11 cellular contexts compared by ENCODE assay signal in the genomic region with DNA sequence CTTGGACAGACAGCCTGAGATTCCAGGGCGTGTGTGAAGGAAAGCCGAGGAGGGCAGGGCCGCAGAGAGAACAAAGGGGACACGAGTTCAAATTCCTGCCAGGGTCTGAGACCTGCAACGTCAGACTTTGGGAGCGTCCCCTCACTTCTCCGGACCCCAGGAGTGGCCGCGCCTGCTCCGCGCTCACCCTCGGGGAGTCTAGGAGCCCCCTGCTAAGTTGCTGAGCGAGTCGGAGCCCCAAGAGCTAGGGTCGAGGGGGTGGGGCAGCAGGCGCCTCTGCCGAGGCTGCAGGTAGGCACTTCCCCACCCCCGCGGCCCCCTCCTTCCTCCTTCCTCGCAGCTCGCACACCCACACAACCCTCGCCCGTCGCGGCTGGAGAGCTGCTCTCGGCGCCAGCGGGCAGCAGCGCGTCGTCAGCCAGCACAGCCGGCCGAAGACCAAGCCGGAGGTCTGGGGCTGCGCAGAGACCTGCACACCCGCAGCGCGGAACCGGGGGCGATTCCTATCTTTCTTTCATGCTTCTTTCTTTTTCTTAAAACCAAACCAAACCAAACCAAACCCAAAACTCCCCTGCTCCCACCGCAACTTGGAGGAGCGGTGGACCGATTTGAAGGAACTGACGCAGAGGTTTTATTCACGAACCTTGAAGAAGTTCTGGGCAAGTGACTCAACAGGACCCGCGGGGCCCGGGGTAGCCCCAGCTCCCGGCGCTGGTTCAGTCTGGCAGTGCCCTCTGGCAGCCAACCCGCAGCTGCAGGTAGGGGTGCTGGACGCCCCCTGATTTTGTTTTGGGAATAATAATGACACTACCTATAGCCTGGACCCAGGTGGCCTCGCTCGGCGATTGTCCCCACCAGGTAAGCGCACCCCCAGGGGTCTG. TPM values are rescaled to one million over a fixed set of nuclear protein-coding genes. Genes with fewer than 3 reads are reported as not detected.
DNase-seq lines count a peak whose midpoint lies in the region; ATAC-seq, FAIRE-seq and TF ChIP-seq lines count a peak whose summit lies in the region.
"Had no signal": no experiment of that assay in that cellular context is flagged by ENCODE, and none has a peak within 500 bp of the region (broad histone marks: within the 10 kb centered on the region; RNA-seq: fewer than 3 reads in every experiment).

A gene (plus strand): TSS at position 352 of the 881 bp plus-strand sequence. CDS start 10,563 bp downstream, outside the sequence.

- peak within 1 kb of the TSS; percentile 74 for H3K4me2 ChIP-seq in hepatocyte

- peaks cover 52% of the 10 kb centered on the region for H3K27me3 Mint-ChIP-seq in activated CD4-positive, alpha-beta T cell treated with anti-CD3 and anti-CD28 coated beads for 36 hours

- intact Hi-C loops in activated CD4-positive, alpha-beta T cell treated with anti-CD3 and anti-CD28 coated beads for 36 hours (cut with DNase I, micrococcal nuclease): no loop called here

- no peak for TF ChIP-seq CTCF in hepatocyte (IDR thresholded peaks at IDR 0.05; ENCODE audit: poor library complexity)

- no peaks in the 10 kb centered on the region for H3K9me3 Mint-ChIP-seq in activated CD4-positive, alpha-beta T cell treated with anti-CD3 and anti-CD28 coated beads for 36 hours (ENCODE audit: low read depth)

- POLR2A ChIA-PET in activated CD4-positive, alpha-beta T cell treated with anti-CD3 and anti-CD28 coated beads for 36 hours (lab: Charles Lee): interaction anchor here (0.6 kb wide), 1 partner anchor 29 kb away, joined by 3 read pairs; no protein-coding TSS in a partner anchor

- H2AFZ ChIP-seq in hepatocyte: no peak within 1 kb of the TSS

- no peaks in the 10 kb centered on the region for H3K36me3 Mint-ChIP-seq in activated CD4-positive, alpha-beta T cell treated with anti-CD3 and anti-CD28 coated beads for 36 hours (ENCODE audit: low read depth)

- H4K20me1 ChIP-seq in hepatocyte (ENCODE audit: insufficient read depth, poor library complexity, severe bottlenecking): no peaks in the 10 kb centered on the region

- H3K4me1 Mint-ChIP-seq in activated CD4-positive, alpha-beta T cell treated with anti-CD3 and anti-CD28 coated beads for 36 hours: no peaks in the 10 kb centered on the region

- H3K79me2 ChIP-seq in hepatocyte: no peaks in the 10 kb centered on the region

- CTCF ChIA-PET in activated CD4-positive, alpha-beta T cell treated with anti-CD3 and anti-CD28 coated beads for 36 hours (lab: Charles Lee): no interaction called here

- ATAC-seq in activated CD4-positive, alpha-beta T cell treated with anti-CD3 and anti-CD28 coated beads for 36 hours: no peak
- no peak for ATAC-seq in GM21515 (IDR thresholded peaks at IDR 0.05; ENCODE audit: unreplicated experiment)

- H3K4me3 ChIP-seq in hepatocyte: no peak within 1 kb of the TSS

- H3K27me3 ChIP-seq in hepatocyte: peaks cover 88% of the 10 kb centered on the region

- no peaks in the 10 kb centered on the region for H3K9me2 ChIP-seq in hepatocyte (replicated peaks; ENCODE audit: insufficient read depth)

- no peaks in the 10 kb centered on the region for H3K36me3 ChIP-seq in hepatocyte (replicated peaks; ENCODE audit: insufficient read depth, low read depth)

- no peaks in the 10 kb centered on the region for H3K4me1 ChIP-seq in hepatocyte (ENCODE audit: insufficient read depth)

- DNase-seq in activated CD4-positive, alpha-beta T cell treated with anti-CD3 and anti-CD28 coated beads for 36 hours: peak; percentile 13
- DNase-seq in activated CD4-positive, alpha-beta T cell treated with anti-CD3 and anti-CD28 coated beads, Interleukin-2, amount 50 U/mL, for 1 hour: no peak
- DNase-seq in NCI-H526 treated with DMSO at 0.1 percent for 48 hours (lab: John Stamatoyannopoulos, UW): peak; percentile 8
- no peak for DNase-seq in hepatocyte (ENCODE audit: low spot score)
- DNase-seq in urothelium cell line (ENCODE audit: low spot score): peak; percentile 33
- no peak for DNase-seq in SIG-M5 (lab: John Stamatoyannopoulos, UW)
- no peak for DNase-seq in GOT3 (lab: John Stamatoyannopoulos, UW)
- DNase-seq: kidney had no signal

- WGBS in hepatocyte (ENCODE audit: low lambda C conversion rate, missing lambda C conversion rate): 14% methylated on average over 51 of the region's 56 CpGs

- H3K27ac ChIP-seq in hepatocyte: no peak within 1 kb of the TSS

- no peak for FAIRE-seq in urothelium cell line (lab: Jason Lieb, UNC)
- FAIRE-seq: kidney had no signal

- no peak within 1 kb of the TSS for H3K4me3 Mint-ChIP-seq in activated CD4-positive, alpha-beta T cell treated with anti-CD3 and anti-CD28 coated beads for 36 hours

- H3K9me3 ChIP-seq in hepatocyte (ENCODE audit: low read depth): no peaks in the 10 kb centered on the region

- H3K27ac Mint-ChIP-seq in activated CD4-positive, alpha-beta T cell treated with anti-CD3 and anti-CD28 coated beads for 36 hours: no peak within 1 kb of the TSS

RNA-seq across cellular contexts. Expression of the gene that starts here (rescaled TPM):
- total RNA-seq in activated CD4-positive, alpha-beta T cell treated with anti-CD3 and anti-CD28 coated beads for 36 hours: not detected
- total RNA-seq in hepatocyte: 0.04 TPM in 1 of 2 replicates, not detected in the other
- polyA plus RNA-seq in hepatocyte: not detected in 2 replicates
- total RNA-seq: dermis blood vessel endothelial cell, kidney, mucosa of gallbladder had no signal

Comparison
In these comparisons a context has a peak if more than half of its experiments do, and no peak if none do; other contexts are left out.
1. Peak in DNase-seq in activated CD4-positive, alpha-beta T cell treated with anti-CD3 and anti-CD28 coated beads for 36 hours; RNA of the gene not detected or under 1 TPM.
2. DNase-seq: peak in NCI-H526 treated with DMSO at 0.1 percent for 48 hours (single experiment) and urothelium cell line (single experiment); none in activated CD4-positive, alpha-beta T cell treated with anti-CD3 and anti-CD28 coated beads, Interleukin-2, amount 50 U/mL, for 1 hour (single experiment), hepatocyte (single experiment), SIG-M5 (single experiment) and GOT3 (single experiment).